ENCODE assay signal across 1 cellular context in the genomic region with DNA sequence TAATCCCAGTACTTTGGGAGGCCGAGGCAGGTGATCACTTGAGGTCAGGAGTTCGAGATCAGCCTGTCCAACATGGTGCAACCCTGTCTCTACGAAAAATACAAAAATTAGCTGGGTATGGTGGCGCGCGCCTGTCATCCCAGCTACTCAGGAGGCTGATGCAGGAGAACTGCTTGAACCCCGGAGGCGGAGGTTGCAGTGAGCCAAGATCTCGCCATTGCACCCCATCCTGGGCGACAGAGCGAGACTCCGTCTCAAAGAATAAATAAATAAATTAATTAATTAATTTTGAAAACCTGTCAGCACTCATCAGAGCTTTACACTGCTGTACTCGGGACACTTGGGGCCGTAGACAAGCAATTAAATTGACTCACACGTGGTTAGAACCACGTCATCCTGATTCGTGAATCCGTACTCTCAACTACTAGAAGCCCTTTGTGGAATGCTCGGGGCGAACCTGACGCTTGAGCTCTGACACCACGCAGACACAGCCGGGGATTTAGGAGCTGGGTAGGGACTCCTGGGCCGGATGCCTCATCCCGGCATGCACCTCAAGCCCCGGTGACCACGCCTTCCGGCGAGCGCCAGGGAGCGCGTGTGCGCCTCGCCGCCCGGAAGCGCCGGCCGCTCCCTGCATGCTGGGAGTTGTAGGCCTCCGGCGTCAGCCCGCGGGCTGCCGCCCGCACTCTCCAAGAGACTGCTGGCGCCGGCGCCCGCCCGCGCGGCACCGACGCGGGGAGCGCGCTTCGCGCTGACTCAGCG.
TF ChIP-seq lines count a peak whose summit lies in the region.

A gene with protein sequence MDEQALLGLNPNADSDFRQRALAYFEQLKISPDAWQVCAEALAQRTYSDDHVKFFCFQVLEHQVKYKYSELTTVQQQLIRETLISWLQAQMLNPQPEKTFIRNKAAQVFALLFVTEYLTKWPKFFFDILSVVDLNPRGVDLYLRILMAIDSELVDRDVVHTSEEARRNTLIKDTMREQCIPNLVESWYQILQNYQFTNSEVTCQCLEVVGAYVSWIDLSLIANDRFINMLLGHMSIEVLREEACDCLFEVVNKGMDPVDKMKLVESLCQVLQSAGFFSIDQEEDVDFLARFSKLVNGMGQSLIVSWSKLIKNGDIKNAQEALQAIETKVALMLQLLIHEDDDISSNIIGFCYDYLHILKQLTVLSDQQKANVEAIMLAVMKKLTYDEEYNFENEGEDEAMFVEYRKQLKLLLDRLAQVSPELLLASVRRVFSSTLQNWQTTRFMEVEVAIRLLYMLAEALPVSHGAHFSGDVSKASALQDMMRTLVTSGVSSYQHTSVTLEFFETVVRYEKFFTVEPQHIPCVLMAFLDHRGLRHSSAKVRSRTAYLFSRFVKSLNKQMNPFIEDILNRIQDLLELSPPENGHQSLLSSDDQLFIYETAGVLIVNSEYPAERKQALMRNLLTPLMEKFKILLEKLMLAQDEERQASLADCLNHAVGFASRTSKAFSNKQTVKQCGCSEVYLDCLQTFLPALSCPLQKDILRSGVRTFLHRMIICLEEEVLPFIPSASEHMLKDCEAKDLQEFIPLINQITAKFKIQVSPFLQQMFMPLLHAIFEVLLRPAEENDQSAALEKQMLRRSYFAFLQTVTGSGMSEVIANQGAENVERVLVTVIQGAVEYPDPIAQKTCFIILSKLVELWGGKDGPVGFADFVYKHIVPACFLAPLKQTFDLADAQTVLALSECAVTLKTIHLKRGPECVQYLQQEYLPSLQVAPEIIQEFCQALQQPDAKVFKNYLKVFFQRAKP (plus strand): TSS at position 685 of the 762 bp plus-strand sequence. CDS start 5,644 bp downstream, outside the sequence.

TF ChIP-seq in HEK293, 187 proteins besides CTCF, POLR2A, EP300 and RAD21 (continued from another document and continues in another):
- TF ChIP-seq, protein P1, sequence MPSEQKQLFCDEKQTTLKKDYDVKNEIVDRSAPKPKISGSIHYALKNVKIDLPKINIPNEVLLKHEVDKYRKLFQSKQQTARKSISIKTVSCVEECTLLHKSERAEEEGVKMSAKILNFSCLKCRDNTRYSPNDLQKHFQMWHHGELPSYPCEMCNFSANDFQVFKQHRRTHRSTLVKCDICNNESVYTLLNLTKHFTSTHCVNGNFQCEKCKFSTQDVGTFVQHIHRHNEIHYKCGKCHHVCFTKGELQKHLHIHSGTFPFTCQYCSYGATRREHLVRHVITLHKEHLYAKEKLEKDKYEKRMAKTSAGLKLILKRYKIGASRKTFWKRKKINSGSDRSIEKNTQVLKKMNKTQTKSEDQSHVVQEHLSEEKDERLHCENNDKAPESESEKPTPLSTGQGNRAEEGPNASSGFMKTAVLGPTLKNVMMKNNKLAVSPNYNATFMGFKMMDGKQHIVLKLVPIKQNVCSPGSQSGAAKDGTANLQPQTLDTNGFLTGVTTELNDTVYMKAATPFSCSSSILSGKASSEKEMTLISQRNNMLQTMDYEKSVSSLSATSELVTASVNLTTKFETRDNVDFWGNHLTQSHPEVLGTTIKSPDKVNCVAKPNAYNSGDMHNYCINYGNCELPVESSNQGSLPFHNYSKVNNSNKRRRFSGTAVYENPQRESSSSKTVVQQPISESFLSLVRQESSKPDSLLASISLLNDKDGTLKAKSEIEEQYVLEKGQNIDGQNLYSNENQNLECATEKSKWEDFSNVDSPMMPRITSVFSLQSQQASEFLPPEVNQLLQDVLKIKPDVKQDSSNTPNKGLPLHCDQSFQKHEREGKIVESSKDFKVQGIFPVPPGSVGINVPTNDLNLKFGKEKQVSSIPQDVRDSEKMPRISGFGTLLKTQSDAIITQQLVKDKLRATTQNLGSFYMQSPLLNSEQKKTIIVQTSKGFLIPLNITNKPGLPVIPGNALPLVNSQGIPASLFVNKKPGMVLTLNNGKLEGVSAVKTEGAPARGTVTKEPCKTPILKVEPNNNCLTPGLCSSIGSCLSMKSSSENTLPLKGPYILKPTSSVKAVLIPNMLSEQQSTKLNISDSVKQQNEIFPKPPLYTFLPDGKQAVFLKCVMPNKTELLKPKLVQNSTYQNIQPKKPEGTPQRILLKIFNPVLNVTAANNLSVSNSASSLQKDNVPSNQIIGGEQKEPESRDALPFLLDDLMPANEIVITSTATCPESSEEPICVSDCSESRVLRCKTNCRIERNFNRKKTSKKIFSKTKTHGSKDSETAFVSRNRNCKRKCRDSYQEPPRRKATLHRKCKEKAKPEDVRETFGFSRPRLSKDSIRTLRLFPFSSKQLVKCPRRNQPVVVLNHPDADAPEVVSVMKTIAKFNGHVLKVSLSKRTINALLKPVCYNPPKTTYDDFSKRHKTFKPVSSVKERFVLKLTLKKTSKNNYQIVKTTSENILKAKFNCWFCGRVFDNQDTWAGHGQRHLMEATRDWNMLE (tag by site-specific recombination; conservative IDR thresholded peaks at IDR 0.05; ENCODE audit: low read depth), result peak; percentile 60
- peak; percentile 49; the same call in 1 of the 2 replicates for TF ChIP-seq KLF9 (tag by site-specific recombination; IDR thresholded peaks at IDR 0.05; ENCODE audit: low read depth)
- no peak for TF ChIP-seq ZNF544 (tag by site-specific recombination; IDR thresholded peaks at IDR 0.05)
- no peak for TF ChIP-seq ZNF19 (tag by site-specific recombination; IDR thresholded peaks at IDR 0.05; ENCODE audit: low read depth)
- TF ChIP-seq ZNF221 (tag by site-specific recombination; IDR thresholded peaks at IDR 0.05; ENCODE audit: borderline replicate concordance), result no peak
- TF ChIP-seq SP2 (tag by site-specific recombination; IDR thresholded peaks at IDR 0.05), result peak; percentile 61
- TF ChIP-seq ZNF677 (tag by site-specific recombination; IDR thresholded peaks at IDR 0.05), result 0 out of 2 replicates have a peak, but pooled peaks have one; percentile 42
- TF ChIP-seq TRIM28 (IDR thresholded peaks at IDR 0.05; ENCODE audit: borderline replicate concordance, low read length), result no peak
- TF ChIP-seq ZNF157 (tag by site-specific recombination; IDR thresholded peaks at IDR 0.05), result no peak
- TF ChIP-seq ZNF335 (tag by site-specific recombination; conservative IDR thresholded peaks at IDR 0.05), result peak; percentile 17
- peak; percentile 96 for TF ChIP-seq ZNF76 (tag by site-specific recombination; IDR thresholded peaks at IDR 0.05; ENCODE audit: borderline replicate concordance, low read depth)
- TF ChIP-seq SCRT1 (tag by site-specific recombination; IDR thresholded peaks at IDR 0.05; ENCODE audit: borderline replicate concordance), result no peak
- TF ChIP-seq, protein P2, sequence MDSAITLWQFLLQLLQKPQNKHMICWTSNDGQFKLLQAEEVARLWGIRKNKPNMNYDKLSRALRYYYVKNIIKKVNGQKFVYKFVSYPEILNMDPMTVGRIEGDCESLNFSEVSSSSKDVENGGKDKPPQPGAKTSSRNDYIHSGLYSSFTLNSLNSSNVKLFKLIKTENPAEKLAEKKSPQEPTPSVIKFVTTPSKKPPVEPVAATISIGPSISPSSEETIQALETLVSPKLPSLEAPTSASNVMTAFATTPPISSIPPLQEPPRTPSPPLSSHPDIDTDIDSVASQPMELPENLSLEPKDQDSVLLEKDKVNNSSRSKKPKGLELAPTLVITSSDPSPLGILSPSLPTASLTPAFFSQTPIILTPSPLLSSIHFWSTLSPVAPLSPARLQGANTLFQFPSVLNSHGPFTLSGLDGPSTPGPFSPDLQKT (IDR thresholded peaks at IDR 0.05; ENCODE audit: borderline replicate concordance, low read depth, low read length), result peak; percentile 86; the same call in 1 of the 2 replicates
- TF ChIP-seq ZNF629 (tag by site-specific recombination; IDR thresholded peaks at IDR 0.05), result peak; percentile 80
- no peak for TF ChIP-seq MYNN (tag by site-specific recombination; IDR thresholded peaks at IDR 0.05; ENCODE audit: borderline replicate concordance)
- no peak for TF ChIP-seq ZNF155 (tag by site-specific recombination; IDR thresholded peaks at IDR 0.05)
- TF ChIP-seq ZBTB21 (tag by site-specific recombination; IDR thresholded peaks at IDR 0.05), result peak; percentile 76
- peak; percentile 83 for TF ChIP-seq MZF1 (tag by site-specific recombination; IDR thresholded peaks at IDR 0.05; ENCODE audit: borderline replicate concordance)
- TF ChIP-seq ZNF354C (tag by site-specific recombination; IDR thresholded peaks at IDR 0.05; ENCODE audit: borderline replicate concordance, low read depth), result no peak
- peak; percentile 48; the same call in 1 of the 2 replicates for TF ChIP-seq ZBTB8A (tag by site-specific recombination; IDR thresholded peaks at IDR 0.05)
- peak; percentile 9; the same call in 1 of the 2 replicates for TF ChIP-seq GLIS1 (tag by site-specific recombination; IDR thresholded peaks at IDR 0.05)
- TF ChIP-seq, protein P3, sequence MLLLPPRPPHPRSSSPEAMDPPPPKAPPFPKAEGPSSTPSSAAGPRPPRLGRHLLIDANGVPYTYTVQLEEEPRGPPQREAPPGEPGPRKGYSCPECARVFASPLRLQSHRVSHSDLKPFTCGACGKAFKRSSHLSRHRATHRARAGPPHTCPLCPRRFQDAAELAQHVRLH (tag by site-specific recombination; IDR thresholded peaks at IDR 0.05), result peak; percentile 39; the same call in 1 of the 2 replicates
- TF ChIP-seq ZNF548 (tag by site-specific recombination; IDR thresholded peaks at IDR 0.05), result no peak
- TF ChIP-seq KLF8 (tag by site-specific recombination; IDR thresholded peaks at IDR 0.05), result 0 out of 2 replicates have a peak, but pooled peaks have one; percentile 12
- TF ChIP-seq, protein P4, sequence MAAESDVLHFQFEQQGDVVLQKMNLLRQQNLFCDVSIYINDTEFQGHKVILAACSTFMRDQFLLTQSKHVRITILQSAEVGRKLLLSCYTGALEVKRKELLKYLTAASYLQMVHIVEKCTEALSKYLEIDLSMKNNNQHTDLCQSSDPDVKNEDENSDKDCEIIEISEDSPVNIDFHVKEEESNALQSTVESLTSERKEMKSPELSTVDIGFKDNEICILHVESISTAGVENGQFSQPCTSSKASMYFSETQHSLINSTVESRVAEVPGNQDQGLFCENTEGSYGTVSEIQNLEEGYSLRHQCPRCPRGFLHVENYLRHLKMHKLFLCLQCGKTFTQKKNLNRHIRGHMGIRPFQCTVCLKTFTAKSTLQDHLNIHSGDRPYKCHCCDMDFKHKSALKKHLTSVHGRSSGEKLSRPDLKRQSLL (tag by site-specific recombination; IDR thresholded peaks at IDR 0.05), result peak; percentile 74; the same call in 1 of the 2 replicates
- TF ChIP-seq ZNF561 (tag by site-specific recombination; IDR thresholded peaks at IDR 0.05; ENCODE audit: borderline replicate concordance), result 0 out of 2 replicates have a peak, but pooled peaks have one; percentile 49
- TF ChIP-seq, protein P5, sequence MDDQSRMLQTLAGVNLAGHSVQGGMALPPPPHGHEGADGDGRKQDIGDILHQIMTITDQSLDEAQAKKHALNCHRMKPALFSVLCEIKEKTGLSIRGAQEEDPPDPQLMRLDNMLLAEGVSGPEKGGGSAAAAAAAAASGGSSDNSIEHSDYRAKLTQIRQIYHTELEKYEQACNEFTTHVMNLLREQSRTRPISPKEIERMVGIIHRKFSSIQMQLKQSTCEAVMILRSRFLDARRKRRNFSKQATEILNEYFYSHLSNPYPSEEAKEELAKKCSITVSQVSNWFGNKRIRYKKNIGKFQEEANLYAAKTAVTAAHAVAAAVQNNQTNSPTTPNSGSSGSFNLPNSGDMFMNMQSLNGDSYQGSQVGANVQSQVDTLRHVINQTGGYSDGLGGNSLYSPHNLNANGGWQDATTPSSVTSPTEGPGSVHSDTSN (CRISPR knock-in tag; IDR thresholded peaks at IDR 0.05), result 0 out of 2 replicates have a peak, but pooled peaks have one; percentile 29
- TF ChIP-seq, protein P6, sequence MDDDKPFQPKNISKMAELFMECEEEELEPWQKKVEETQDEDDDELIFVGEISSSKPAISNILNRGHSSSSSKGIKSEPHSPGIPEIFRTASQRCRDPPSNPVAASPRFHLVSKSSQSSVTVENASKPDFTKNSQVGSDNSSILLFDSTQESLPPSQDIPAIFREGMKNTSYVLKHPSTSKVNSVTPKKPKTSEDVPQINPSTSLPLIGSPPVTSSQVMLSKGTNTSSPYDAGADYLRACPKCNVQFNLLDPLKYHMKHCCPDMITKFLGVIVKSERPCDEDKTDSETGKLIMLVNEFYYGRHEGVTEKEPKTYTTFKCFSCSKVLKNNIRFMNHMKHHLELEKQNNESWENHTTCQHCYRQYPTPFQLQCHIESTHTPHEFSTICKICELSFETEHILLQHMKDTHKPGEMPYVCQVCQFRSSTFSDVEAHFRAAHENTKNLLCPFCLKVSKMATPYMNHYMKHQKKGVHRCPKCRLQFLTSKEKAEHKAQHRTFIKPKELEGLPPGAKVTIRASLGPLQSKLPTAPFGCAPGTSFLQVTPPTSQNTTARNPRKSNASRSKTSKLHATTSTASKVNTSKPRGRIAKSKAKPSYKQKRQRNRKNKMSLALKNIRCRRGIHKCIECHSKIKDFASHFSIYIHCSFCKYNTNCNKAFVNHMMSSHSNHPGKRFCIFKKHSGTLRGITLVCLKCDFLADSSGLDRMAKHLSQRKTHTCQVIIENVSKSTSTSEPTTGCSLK (tag by site-specific recombination; IDR thresholded peaks at IDR 0.05), result no peak
- TF ChIP-seq ZXDB (tag by site-specific recombination; IDR thresholded peaks at IDR 0.05), result peak; percentile 52
- TF ChIP-seq ZSCAN30 (tag by site-specific recombination; IDR thresholded peaks at IDR 0.05), result peak; percentile 49; the same call in 1 of the 2 replicates
- no peak for TF ChIP-seq REPIN1 (tag by site-specific recombination; IDR thresholded peaks at IDR 0.05; ENCODE audit: low read depth)
- TF ChIP-seq SP3 (tag by site-specific recombination; IDR thresholded peaks at IDR 0.05), result peak; percentile 62
- TF ChIP-seq, protein P7, sequence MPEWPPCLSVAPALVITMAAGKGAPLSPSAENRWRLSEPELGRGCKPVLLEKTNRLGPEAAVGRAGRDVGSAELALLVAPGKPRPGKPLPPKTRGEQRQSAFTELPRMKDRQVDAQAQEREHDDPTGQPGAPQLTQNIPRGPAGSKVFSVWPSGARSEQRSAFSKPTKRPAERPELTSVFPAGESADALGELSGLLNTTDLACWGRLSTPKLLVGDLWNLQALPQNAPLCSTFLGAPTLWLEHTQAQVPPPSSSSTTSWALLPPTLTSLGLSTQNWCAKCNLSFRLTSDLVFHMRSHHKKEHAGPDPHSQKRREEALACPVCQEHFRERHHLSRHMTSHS (tag by site-specific recombination; IDR thresholded peaks at IDR 0.05), result no peak
- no peak for TF ChIP-seq ZFP3 (tag by site-specific recombination; IDR thresholded peaks at IDR 0.05; ENCODE audit: low read depth)
- TF ChIP-seq FEZF1 (tag by site-specific recombination; IDR thresholded peaks at IDR 0.05), result no peak
- TF ChIP-seq KLF10 (tag by site-specific recombination; IDR thresholded peaks at IDR 0.05), result 0 out of 2 replicates have a peak, but pooled peaks have one; percentile 44
- no peak for TF ChIP-seq OVOL3 (tag by site-specific recombination; IDR thresholded peaks at IDR 0.05)
- TF ChIP-seq ZNF785 (tag by site-specific recombination; IDR thresholded peaks at IDR 0.05), result 0 out of 2 replicates have a peak, but pooled peaks have one; percentile 26
- no peak for TF ChIP-seq ZNF560 (tag by site-specific recombination; IDR thresholded peaks at IDR 0.05; ENCODE audit: borderline replicate concordance)
- TF ChIP-seq ZNF292 (tag by site-specific recombination; IDR thresholded peaks at IDR 0.05; ENCODE audit: borderline replicate concordance, low read depth), result no peak
